In genomic region chr1:35637401-35637809, GRCh38 we compare ENCODE assay signal across 8 cellular contexts. TPM values are rescaled to one million over a fixed set of nuclear protein-coding genes. Genes with fewer than 3 reads are reported as not detected.
DNase-seq lines count a peak whose midpoint lies in the region; ATAC-seq and TF ChIP-seq lines count a peak whose summit lies in the region.

No MANE protein-coding gene starts in this region.

- H3K27me3 ChIP-seq in CD8-positive, alpha-beta T cell (ENCODE audit: insufficient read depth, low read length): no peaks in the 10 kb centered on the region
- no peaks in the 10 kb centered on the region for H3K27me3 ChIP-seq in gastroesophageal sphincter

- POLR2A ChIA-PET in CD8-positive, alpha-beta T cell (lab: Charles Lee): no interaction called here

- no peak for TF ChIP-seq EP300 in gastroesophageal sphincter (IDR thresholded peaks at IDR 0.05)

- CTCF ChIA-PET in CD8-positive, alpha-beta T cell (lab: Charles Lee): interaction anchor here (0.8 to 1.9 kb wide), 3 partner anchors 69 to 90 kb away, joined by 3 to 6 read pairs (median 3); no protein-coding TSS in a partner anchor

- H3K36me3 ChIP-seq in CD8-positive, alpha-beta T cell (ENCODE audit: insufficient read depth, low read length): peaks cover 11% of the 10 kb centered on the region
- peaks cover 7 to 38% of the 10 kb centered on the region in 2 donors for H3K36me3 ChIP-seq in gastroesophageal sphincter

- peaks cover 33% of the 10 kb centered on the region for H3K4me1 ChIP-seq in CD8-positive, alpha-beta T cell (ENCODE audit: insufficient read depth, low read length)
- peaks cover 0 to 53% (median 0%) of the 10 kb centered on the region in 3 donors for H3K4me1 ChIP-seq in gastroesophageal sphincter

- H3K27ac Mint-ChIP-seq in CD8-positive, alpha-beta T cell: peak overlapping the region; percentile 93
- peak overlapping the region; percentile 79 for H3K27ac Mint-ChIP-seq in HFFc6
- peak overlapping the region; percentile 70 for H3K27ac Mint-ChIP-seq in stimulated activated memory B cell treated with anti-CD40 and anti-IgM and Interleukin-4, amounts not matched to agents 10 μg/mL and 1 μg/mL and 100 μg/mL, for 72 hours

- no peak for DNase-seq in CD8-positive, alpha-beta T cell
- DNase-seq in HFFc6: no peak
- DNase-seq in NCI-H1048 (lab: John Stamatoyannopoulos, UW): no peak

- H3K4me1 Mint-ChIP-seq in CD8-positive, alpha-beta T cell (ENCODE audit: low read depth): peaks cover 42% of the 10 kb centered on the region
- peaks cover 42% of the 10 kb centered on the region for H3K4me1 Mint-ChIP-seq in HFFc6 (ENCODE audit: low read depth)
- peaks cover 32% of the 10 kb centered on the region for H3K4me1 Mint-ChIP-seq in stimulated activated memory B cell treated with anti-CD40 and anti-IgM and Interleukin-4, amounts not matched to agents 10 μg/mL and 1 μg/mL and 100 μg/mL, for 72 hours

- peak overlapping the region; percentile 18 for H3K27ac ChIP-seq in CD8-positive, alpha-beta T cell (ENCODE audit: low read depth, low read length)
- peak overlapping the region; percentile 76 for H3K27ac ChIP-seq in VCaP
- H3K27ac ChIP-seq in gastroesophageal sphincter: peak overlapping the region; percentile 12 to 74 (median 56)

- H3K27me3 Mint-ChIP-seq in CD8-positive, alpha-beta T cell (ENCODE audit: low read depth): no peaks in the 10 kb centered on the region
- peaks cover 6% of the 10 kb centered on the region for H3K27me3 Mint-ChIP-seq in HFFc6 (ENCODE audit: insufficient read depth)
- peaks cover 2% of the 10 kb centered on the region for H3K27me3 Mint-ChIP-seq in stimulated activated memory B cell treated with anti-CD40 and anti-IgM and Interleukin-4, amounts not matched to agents 10 μg/mL and 1 μg/mL and 100 μg/mL, for 72 hours

- 0% methylated on average over 1 of the region's 1 CpG for WGBS in gastroesophageal sphincter (ENCODE audit: low coverage in 1 of 2), 2 donors

- H3K9me3 ChIP-seq in CD8-positive, alpha-beta T cell (ENCODE audit: low read length): no peaks in the 10 kb centered on the region
- no peaks in the 10 kb centered on the region for H3K9me3 ChIP-seq in gastroesophageal sphincter

- no peak for TF ChIP-seq CTCF in CD8-positive, alpha-beta T cell (IDR thresholded peaks at IDR 0.05)
- TF ChIP-seq CTCF in HFFc6 (IDR thresholded peaks at IDR 0.05) (no peak), VCaP (conservative IDR thresholded peaks at IDR 0.05) (no peak), gastroesophageal sphincter (IDR thresholded peaks at IDR 0.05) (no peak)

- peak overlapping the region; percentile 80 for H3K4me3 Mint-ChIP-seq in CD8-positive, alpha-beta T cell
- peak overlapping the region; percentile 90 for H3K4me3 Mint-ChIP-seq in HFFc6
- H3K4me3 Mint-ChIP-seq in stimulated activated memory B cell treated with anti-CD40 and anti-IgM and Interleukin-4, amounts not matched to agents 10 μg/mL and 1 μg/mL and 100 μg/mL, for 72 hours: peak overlapping the region; percentile 68

- H3K9me3 Mint-ChIP-seq in CD8-positive, alpha-beta T cell: no peaks in the 10 kb centered on the region
- peaks cover 3% of the 10 kb centered on the region for H3K9me3 Mint-ChIP-seq in HFFc6
- H3K9me3 Mint-ChIP-seq in stimulated activated memory B cell treated with anti-CD40 and anti-IgM and Interleukin-4, amounts not matched to agents 10 μg/mL and 1 μg/mL and 100 μg/mL, for 72 hours: no peaks in the 10 kb centered on the region

- ATAC-seq in CD8-positive, alpha-beta T cell: no peak
- ATAC-seq in gastroesophageal sphincter (no peak), GM21717 (IDR thresholded peaks at IDR 0.05; ENCODE audit: unreplicated experiment) (no peak), esophagus mucosa (no peak)
- ATAC-seq in stimulated activated memory B cell treated with anti-CD40 and anti-IgM and Interleukin-4, amounts not matched to agents 10 μg/mL and 1 μg/mL and 100 μg/mL, for 72 hours: no peak

- peak overlapping the region; percentile 2 for H3K4me3 ChIP-seq in CD8-positive, alpha-beta T cell (ENCODE audit: low read depth, low read length)
- peak overlapping the region; percentile 16 to 23 for H3K4me3 ChIP-seq in gastroesophageal sphincter

- peaks cover 43% of the 10 kb centered on the region for H3K36me3 Mint-ChIP-seq in CD8-positive, alpha-beta T cell
- peaks cover 19% of the 10 kb centered on the region for H3K36me3 Mint-ChIP-seq in HFFc6 (ENCODE audit: low read depth)
- H3K36me3 Mint-ChIP-seq in stimulated activated memory B cell treated with anti-CD40 and anti-IgM and Interleukin-4, amounts not matched to agents 10 μg/mL and 1 μg/mL and 100 μg/mL, for 72 hours: peaks cover 13% of the 10 kb centered on the region

- intact Hi-C loops in CD8-positive, alpha-beta T cell (cut with DNase I, micrococcal nuclease): loop anchor here in 1 of 2 experiments (5.0 kb wide), 2 partner anchors 135 to 605 kb away; partner anchors contain the start of gene ZMYM6

- no peak for TF ChIP-seq POLR2A in gastroesophageal sphincter (IDR thresholded peaks at IDR 0.05)

RNA-seq across cellular contexts. Expression of gene PSMB2, which starts 3.9 kb away (rescaled TPM):
- 10 to 100 TPM; 36.8 to 38.8 TPM for total RNA-seq in CD8-positive, alpha-beta T cell
- total RNA-seq in HFFc6 (2021; fragmentation: NEBNext Ultra II Directional; extraction: Animal tissue kit (Norgen Biotek cat#: 25700)): 100 to 1,000 TPM in 3 of 6 experiments, 10 to 100 TPM in 3; 80.8 to 117 (median 98.1) TPM
- 10 to 100 TPM; 31.0 to 39.3 (median 38.7) TPM for total RNA-seq in gastroesophageal sphincter
- total RNA-seq in esophagus mucosa: 54.6 TPM

Comparison
In these comparisons a context has a peak if more than half of its experiments do, and no peak if none do; other contexts are left out.
1. H3K27ac ChIP-seq: peak in every context shown above with its lines; median percentile 76 in VCaP; 56 in gastroesophageal sphincter; 18 in CD8-positive, alpha-beta T cell.